7 cellular contexts compared by ENCODE assay signal in the genomic region with DNA sequence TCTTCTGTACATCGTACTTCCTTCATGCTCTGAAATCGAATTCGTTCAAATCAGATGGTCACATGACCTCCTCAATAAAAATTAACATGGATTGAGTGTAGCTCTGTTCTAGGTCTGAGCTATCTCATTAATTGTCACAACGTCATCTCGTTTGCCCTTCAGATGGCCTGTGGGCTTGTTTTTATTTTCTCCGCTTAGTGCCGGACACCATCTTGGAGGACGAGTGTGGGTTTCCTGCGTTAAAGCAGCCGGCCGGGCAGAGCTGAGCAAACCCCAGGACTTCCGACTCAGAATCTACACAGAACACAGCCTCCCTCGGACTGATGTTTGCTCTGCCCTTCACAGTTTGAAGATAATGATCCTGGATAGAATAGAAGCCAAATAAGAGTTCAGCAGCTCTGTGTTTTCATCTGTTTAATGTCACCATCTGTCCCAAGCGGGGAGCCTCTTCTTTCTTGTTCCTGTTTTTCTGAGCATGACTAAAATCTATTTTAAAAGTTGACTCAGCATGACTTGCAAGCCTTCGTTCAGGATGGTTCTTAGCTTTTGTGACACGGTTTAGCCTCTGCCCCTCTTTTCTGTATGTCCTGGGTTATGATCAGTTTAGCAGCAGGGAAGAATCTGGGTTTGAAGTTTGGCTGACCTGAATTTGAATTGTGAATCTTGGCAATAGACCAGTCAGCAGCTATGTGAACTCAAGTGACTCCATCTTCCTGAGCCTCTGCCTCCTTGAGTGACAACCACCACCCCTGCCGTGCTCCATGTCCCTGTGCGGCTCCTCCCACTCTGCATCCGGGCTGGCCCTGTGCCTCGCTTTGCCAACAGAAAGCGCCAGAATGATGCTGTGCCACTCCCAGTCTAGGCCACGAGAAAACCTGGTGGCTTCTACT. TPM values are rescaled to one million over a fixed set of nuclear protein-coding genes. Genes with fewer than 3 reads are reported as not detected.
DNase-seq lines count a peak whose midpoint lies in the region; ATAC-seq and TF ChIP-seq lines count a peak whose summit lies in the region.

No MANE protein-coding gene starts in this region.

- intact Hi-C loops in activated B cell treated with CpG ODN at 0.5 μM for 24 hours (cut with micrococcal nuclease), result loop anchor here (2.0 kb wide), 1 partner anchor 49 kb away; the partner anchor contains the start of gene PRKAG2
- intact Hi-C loops in vagina (cut with DNase I), result no loop called here

- H3K9me3 ChIP-seq in Karpas-422 (ENCODE audit: low read length), result no peaks in the 10 kb centered on the region
- no peaks in the 10 kb centered on the region for H3K9me3 ChIP-seq in vagina

- H3K27me3 Mint-ChIP-seq in activated B cell treated with CpG ODN at 0.5 μM for 24 hours, result peaks cover 17% of the 10 kb centered on the region

- CTCF ChIA-PET in activated B cell treated with CpG ODN at 0.5 μM for 24 hours (lab: Charles Lee), result interaction anchor here (1.2 kb wide), 1 partner anchor 49 kb away, joined by 3 read pairs; the partner anchor contains the start of gene PRKAG2

- no peaks in the 10 kb centered on the region for H3K9me2 ChIP-seq in Karpas-422 (replicated peaks; ENCODE audit: insufficient read depth, low read length)

- H2AFZ ChIP-seq in Karpas-422 (ENCODE audit: low read length), result no peak overlapping the region

- H3K4me3 ChIP-seq in Karpas-422 (ENCODE audit: low read length) (no peak overlapping the region), vagina (no peak overlapping the region)

- H3K79me2 ChIP-seq in Karpas-422 (ENCODE audit: low read length), result no peaks in the 10 kb centered on the region

- H3K4me3 Mint-ChIP-seq in activated B cell treated with CpG ODN at 0.5 μM for 24 hours, result peak overlapping the region; percentile 72

- ATAC-seq in GM18867 (IDR thresholded peaks at IDR 0.05; ENCODE audit: unreplicated experiment) (peak; percentile 68), activated B cell treated with CpG ODN at 0.5 μM for 24 hours (ENCODE audit: low read depth) (peak; percentile 58)

- TF ChIP-seq CTCF in activated B cell treated with CpG ODN at 0.5 μM for 24 hours (IDR thresholded peaks at IDR 0.05) (no peak), vagina (IDR thresholded peaks at IDR 0.05) (no peak)

- H3K9ac ChIP-seq in Karpas-422 (ENCODE audit: low read length), result no peak overlapping the region

- no peak for TF ChIP-seq POLR2A in vagina (IDR thresholded peaks at IDR 0.05)

- H3K27me3 ChIP-seq in Karpas-422 (ENCODE audit: low read length) (no peaks in the 10 kb centered on the region), vagina (no peaks in the 10 kb centered on the region)

- no peak overlapping the region for H3K27ac ChIP-seq in Karpas-422 (ENCODE audit: low read length)
- peak overlapping the region; percentile 29 for H3K27ac ChIP-seq in vagina

- no peaks in the 10 kb centered on the region for H3K36me3 Mint-ChIP-seq in activated B cell treated with CpG ODN at 0.5 μM for 24 hours (ENCODE audit: low read depth)

- no peaks in the 10 kb centered on the region for H3K36me3 ChIP-seq in Karpas-422 (ENCODE audit: insufficient read depth, low read length)
- H3K36me3 ChIP-seq in vagina, result no peaks in the 10 kb centered on the region

- H3K9me3 Mint-ChIP-seq in activated B cell treated with CpG ODN at 0.5 μM for 24 hours, result no peaks in the 10 kb centered on the region

- no peaks in the 10 kb centered on the region for H4K20me1 ChIP-seq in Karpas-422 (ENCODE audit: insufficient read depth, low read depth, low read length)

- POLR2A ChIA-PET in activated B cell treated with CpG ODN at 0.5 μM for 24 hours (lab: Charles Lee), result interaction anchor here (0.5 to 1.2 kb wide), 2 partner anchors 9 to 75 kb away, joined by 3 read pairs; no protein-coding TSS in a partner anchor

- H3K4me1 Mint-ChIP-seq in activated B cell treated with CpG ODN at 0.5 μM for 24 hours, result peaks cover 11% of the 10 kb centered on the region

- no peaks in the 10 kb centered on the region for H3K4me1 ChIP-seq in Karpas-422 (ENCODE audit: low read length)
- H3K4me1 ChIP-seq in vagina, result peaks cover 6% of the 10 kb centered on the region

- DNase-seq in Karpas-422, result peak; percentile 51
- DNase-seq in activated B cell treated with CpG ODN at 0.5 μM for 24 hours, result no peak
- DNase-seq in medulla oblongata (ENCODE audit: extremely low spot score), result peak; percentile 57
- no peak for DNase-seq in vagina (ENCODE audit: extremely low spot score in 2 of 2)
- DNase-seq in EL, result no peak
- DNase-seq in retina, result no peak

- H3K4me2 ChIP-seq in Karpas-422 (ENCODE audit: low read depth, low read length, poor library complexity, severe bottlenecking), result no peak overlapping the region

- H3K27ac Mint-ChIP-seq in activated B cell treated with CpG ODN at 0.5 μM for 24 hours, result peak overlapping the region; percentile 76

RNA-seq across cellular contexts. Expression of gene GALNTL5, which starts 30.6 kb away (rescaled TPM):
- not detected in 2 replicates for total RNA-seq in Karpas-422 (2014; rRNA removed; shearing (Covaris generic); ENCODE audit: low replicate concordance)
- total RNA-seq in activated B cell treated with CpG ODN at 0.5 μM for 24 hours, result not detected in 2 replicates
- total RNA-seq in vagina, result not detected

RNA-seq across cellular contexts. Expression of gene PRKAG2, which starts 48.8 kb away (rescaled TPM):
- 4.4 and 6.3 TPM in 2 replicates for total RNA-seq in Karpas-422 (2014; rRNA removed; shearing (Covaris generic); ENCODE audit: low replicate concordance)
- 19.7 TPM in 2 replicates for total RNA-seq in activated B cell treated with CpG ODN at 0.5 μM for 24 hours
- total RNA-seq in vagina, result 25.0 TPM

Comparison
In these comparisons a context has a peak if more than half of its experiments do, and no peak if none do; other contexts are left out.
1. DNase-seq: peak in Karpas-422 (single experiment) and medulla oblongata (single experiment); none in activated B cell treated with CpG ODN at 0.5 μM for 24 hours (single experiment), vagina (0 of 2), EL (single experiment) and retina (single experiment).